ENCODE assay signal across 21 cellular contexts in the genomic region with DNA sequence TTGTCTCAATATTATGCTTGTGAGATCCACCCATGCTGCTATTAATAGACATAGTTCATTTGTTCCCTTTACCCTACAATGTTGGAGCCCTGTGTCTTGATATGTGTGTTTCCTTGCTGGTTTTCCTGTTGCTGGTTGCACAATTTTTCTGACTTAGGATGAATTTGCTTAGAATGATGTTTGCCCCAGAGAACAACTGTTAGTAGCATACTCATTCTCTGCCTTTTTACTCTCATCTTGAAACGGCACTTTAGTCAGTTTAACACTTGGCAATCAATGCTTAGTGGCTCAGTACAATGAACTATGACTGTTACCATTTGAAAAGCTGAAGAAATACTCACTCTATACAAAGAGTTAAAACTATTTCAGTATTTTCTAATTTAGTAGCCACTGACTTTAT.
DNase-seq lines count a peak whose midpoint lies in the region; ATAC-seq and TF ChIP-seq lines count a peak whose summit lies in the region.
"Had no signal": no experiment of that assay in that cellular context is flagged by ENCODE, and none has a peak within 500 bp of the region (broad histone marks: within the 10 kb centered on the region; RNA-seq: fewer than 3 reads in every experiment).

No MANE protein-coding gene starts in this region.

- no peak overlapping the region for H3K27ac Mint-ChIP-seq in effector memory CD8-positive, alpha-beta T cell
- H3K27ac Mint-ChIP-seq: activated CD4-positive, alpha-beta T cell treated with anti-CD3 and anti-CD28 coated beads, Interleukin-2, amount 10 ng/mL, durations not matched to agents 24 days and 14 days; activated T-helper 1 cell treated with anti-CD3 and anti-CD28 coated beads, Interleukin-12 subunit alpha, Interleukin-12 subunit beta, Interleukin-2, Interleukin-4 antibody, amounts not matched to agents 30 ng/mL and 10 ng/mL and 1 ng/mL, durations not matched to agents 14 hours and 24 hours and 36 hours; naive B cell; T-helper 1 cell treated with Interleukin-12 subunit alpha and Interleukin-12 subunit beta and Interleukin-4 antibody, amounts not matched to agents 30 μg/mL and 1 μg/mL, for 36 hours had no signal

- 0 out of 2 replicates have a peak overlapping the region, but pooled peaks have one; percentile 29 for H2AFZ ChIP-seq in DND-41 (ENCODE audit: low read depth, low read length)

- H3K9me3 Mint-ChIP-seq in effector memory CD8-positive, alpha-beta T cell: peaks cover 0 to 8% of the 10 kb centered on the region in 2 donors
- H3K9me3 Mint-ChIP-seq: T-helper 1 cell treated with Interleukin-12 subunit alpha and Interleukin-12 subunit beta and Interleukin-4 antibody, amounts not matched to agents 30 μg/mL and 1 μg/mL, for 36 hours had no signal

- no peaks in the 10 kb centered on the region for H3K79me2 ChIP-seq in DND-41 (ENCODE audit: insufficient read depth, low read length)

- TF ChIP-seq CTCF in DND-41 (IDR thresholded peaks at IDR 0.05; ENCODE audit: borderline replicate concordance, extremely low read depth, low read length, poor library complexity, severe bottlenecking): no peak
- TF ChIP-seq CTCF in NB4 (IDR thresholded peaks at IDR 0.05; ENCODE audit: low read depth, low read length): no peak
- TF ChIP-seq CTCF in Peyer's patch (IDR thresholded peaks at IDR 0.05): no peak

- no peak for ATAC-seq in DND-41 (ENCODE audit: insufficient read depth, low read depth)
- ATAC-seq in GM19035 (IDR thresholded peaks at IDR 0.05; ENCODE audit: unreplicated experiment): peak; percentile 61
- ATAC-seq in HG02938 (IDR thresholded peaks at IDR 0.05; ENCODE audit: unreplicated experiment): peak; percentile 41
- no peak for ATAC-seq in GM21786 (IDR thresholded peaks at IDR 0.05; ENCODE audit: unreplicated experiment)
- ATAC-seq in effector memory CD8-positive, alpha-beta T cell (replicated peaks): no peak
- ATAC-seq: esophagus mucosa, left ventricle myocardium superior, right lobe of liver had no signal

- H3K9ac ChIP-seq in DND-41 (ENCODE audit: low read depth, low read length): no peak overlapping the region

- DNase-seq in DND-41 (no peak), NB4 (ENCODE audit: low read depth) (peak; percentile 61), globus pallidus (ENCODE audit: low spot score) (no peak), Peyer's patch (no peak)
- DNase-seq in effector memory CD8-positive, alpha-beta T cell: no peak
- DNase-seq: activated CD4-positive, alpha-beta T cell treated with anti-CD3 and anti-CD28 coated beads, Interleukin-2, amount 10 ng/mL, durations not matched to agents 24 days and 14 days; amygdala; left ventricle myocardium superior; naive B cell; NCI-H1105; NCI-H446; right lobe of liver; stimulated activated naive CD4-positive, alpha-beta T cell treated with Interleukin-2 at 50 U/mL for 16 hours; uterus had no signal

- H3K36me3 ChIP-seq in DND-41 (ENCODE audit: insufficient read depth, low read length): no peaks in the 10 kb centered on the region
- no peaks in the 10 kb centered on the region for H3K36me3 ChIP-seq in Peyer's patch
- H3K36me3 ChIP-seq: right lobe of liver had no signal

- no peaks in the 10 kb centered on the region for H3K36me3 Mint-ChIP-seq in effector memory CD8-positive, alpha-beta T cell (ENCODE audit: insufficient read depth)
- H3K36me3 Mint-ChIP-seq: naive B cell had no signal

- peaks cover 42% of the 10 kb centered on the region for H3K4me1 ChIP-seq in DND-41 (ENCODE audit: insufficient read depth, low read length)
- no peaks in the 10 kb centered on the region for H3K4me1 ChIP-seq in Peyer's patch
- H3K4me1 ChIP-seq: right lobe of liver, uterus had no signal

- no peaks in the 10 kb centered on the region for H4K20me1 ChIP-seq in DND-41 (ENCODE audit: insufficient read depth, low read length)

- H3K27ac ChIP-seq in DND-41 (ENCODE audit: low read length): 0 out of 2 replicates have a peak overlapping the region, but pooled peaks have one; percentile 18
- H3K27ac ChIP-seq in Peyer's patch: no peak overlapping the region
- H3K27ac ChIP-seq: coronary artery, right lobe of liver, uterus had no signal

- no peak overlapping the region for H3K4me2 ChIP-seq in DND-41 (ENCODE audit: insufficient read depth, low read length)

- H3K27me3 Mint-ChIP-seq in effector memory CD8-positive, alpha-beta T cell: no peaks in the 10 kb centered on the region
- H3K27me3 Mint-ChIP-seq: naive B cell had no signal

- H3K4me1 Mint-ChIP-seq in effector memory CD8-positive, alpha-beta T cell (ENCODE audit: low read depth in 2 of 2): peaks cover 10 to 21% of the 10 kb centered on the region in 2 donors

- H3K4me3 ChIP-seq in DND-41 (ENCODE audit: low read depth in 1 of 2, low read length in 2 of 2) (no peak overlapping the region), NB4 (ENCODE audit: low read depth, low read length) (no peak overlapping the region), Peyer's patch (no peak overlapping the region)
- H3K4me3 ChIP-seq: coronary artery, right lobe of liver, uterus had no signal

- H3K4me3 Mint-ChIP-seq in effector memory CD8-positive, alpha-beta T cell: no peak overlapping the region
- H3K4me3 Mint-ChIP-seq: activated CD4-positive, alpha-beta T cell treated with anti-CD3 and anti-CD28 coated beads, Interleukin-2, amount 10 ng/mL, durations not matched to agents 24 days and 14 days; activated T-helper 1 cell treated with anti-CD3 and anti-CD28 coated beads, Interleukin-12 subunit alpha, Interleukin-12 subunit beta, Interleukin-2, Interleukin-4 antibody, amounts not matched to agents 30 ng/mL and 10 ng/mL and 1 ng/mL, durations not matched to agents 14 hours and 24 hours and 36 hours; naive B cell; T-helper 1 cell treated with Interleukin-12 subunit alpha and Interleukin-12 subunit beta and Interleukin-4 antibody, amounts not matched to agents 30 μg/mL and 1 μg/mL, for 36 hours had no signal

- H3K9me3 ChIP-seq in DND-41 (ENCODE audit: insufficient read depth, low read length, severe bottlenecking) (no peaks in the 10 kb centered on the region), Peyer's patch (no peaks in the 10 kb centered on the region)
- H3K9me3 ChIP-seq: right lobe of liver, uterus had no signal

- TF ChIP-seq POLR2A in NB4 (IDR thresholded peaks at IDR 0.05; ENCODE audit: extremely low read depth, insufficient read length): no peak
- TF ChIP-seq POLR2A in Peyer's patch (IDR thresholded peaks at IDR 0.05): no peak

- H3K27me3 ChIP-seq in DND-41 (ENCODE audit: insufficient read depth, low read length, poor library complexity): no peaks in the 10 kb centered on the region
- H3K27me3 ChIP-seq in Peyer's patch: no peaks in the 10 kb centered on the region
- H3K27me3 ChIP-seq: right lobe of liver, uterus had no signal

Comparison
In these comparisons a context has a peak if more than half of its experiments do, and no peak if none do; other contexts are left out.
1. ATAC-seq: peak in GM19035 (single experiment) and HG02938 (single experiment); none in DND-41 (single experiment), GM21786 (single experiment) and effector memory CD8-positive, alpha-beta T cell (single experiment).